ENCODE assay signal across 17 cellular contexts in the genomic region with DNA sequence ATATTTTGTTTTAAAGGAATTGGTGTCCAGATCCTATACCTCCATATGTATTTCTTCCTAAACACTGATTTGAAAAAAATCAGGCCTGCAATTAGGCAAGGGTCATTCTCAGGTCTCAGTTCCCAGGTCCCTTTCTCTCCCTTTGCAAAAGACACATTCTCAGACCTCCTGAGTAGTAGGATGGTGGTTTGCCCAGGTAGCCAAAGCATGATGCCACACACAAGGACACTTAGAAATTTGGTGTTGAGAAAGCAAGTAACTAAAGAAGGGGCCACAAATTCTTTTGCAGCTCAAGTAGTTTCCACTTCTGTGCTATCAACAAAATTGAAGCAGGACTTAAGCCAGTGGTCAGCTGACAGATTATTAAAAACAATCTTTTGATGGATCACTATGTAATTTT. TPM values are rescaled to one million over a fixed set of nuclear protein-coding genes. Genes with fewer than 3 reads are reported as not detected.
DNase-seq lines count a peak whose midpoint lies in the region; ATAC-seq and TF ChIP-seq lines count a peak whose summit lies in the region.
"Had no signal": no experiment of that assay in that cellular context is flagged by ENCODE, and none has a peak within 500 bp of the region (broad histone marks: within the 10 kb centered on the region; RNA-seq: fewer than 3 reads in every experiment).

No MANE protein-coding gene starts in this region.

- H3K9me3 ChIP-seq in lower lobe of right lung (no peaks in the 10 kb centered on the region), thyroid gland (no peaks in the 10 kb centered on the region)
- H3K9me3 ChIP-seq: A549, Caco-2 had no signal

- H3K4me1 ChIP-seq in lower lobe of right lung (peaks cover 21% of the 10 kb centered on the region), thyroid gland (peaks cover 8 to 20% of the 10 kb centered on the region in 2 donors)
- H3K4me1 ChIP-seq: A549; BLaER1 treated with 17β-estradiol and CSF1 and Interleukin-3, amounts not matched to agents 10 nM and 100 nM; Caco-2 had no signal

- no peak for TF ChIP-seq POLR2A in thyroid gland (IDR thresholded peaks at IDR 0.05)

- H3K4me3 ChIP-seq in choroid plexus epithelial cell (ENCODE audit: low read depth, low read length) (no peak overlapping the region), lower lobe of right lung (no peak overlapping the region), thyroid gland (replicated peaks in 1 of 3) (no peak overlapping the region)
- H3K4me3 ChIP-seq: A549; BLaER1 treated with 17β-estradiol and CSF1 and Interleukin-3, amounts not matched to agents 10 nM and 100 nM had no signal

- H3K27me3 ChIP-seq in lower lobe of right lung (ENCODE audit: low read depth), result peaks cover 16% of the 10 kb centered on the region
- H3K27me3 ChIP-seq in thyroid gland, result no peaks in the 10 kb centered on the region

- DNase-seq in choroid plexus epithelial cell (ENCODE audit: low read depth) (peak; percentile 8), lower lobe of right lung (no peak), thyroid gland (peak; percentile 51 to 53), NCI-H1092 treated with DMSO at 0.1 percent for 48 hours (lab: John Stamatoyannopoulos, UW) (no peak), NCI-H226 (no peak)
- DNase-seq: AML-193; Caco-2; Calu3; CD4-positive, alpha-beta T cell; CD8-positive, alpha-beta T cell; DMS79 treated with DMSO at 0.1 percent for 48 hours; GF-D8 had no signal

- TF ChIP-seq CTCF in choroid plexus epithelial cell (conservative IDR thresholded peaks at IDR 0.05; ENCODE audit: low read depth, low read length) (no peak), lower lobe of right lung (IDR thresholded peaks at IDR 0.05) (no peak), thyroid gland (IDR thresholded peaks at IDR 0.05) (no peak)

- no peak overlapping the region for H3K27ac ChIP-seq in lower lobe of right lung
- peak overlapping the region in 2 of 3 donors; percentile 44 to 62 for H3K27ac ChIP-seq in thyroid gland
- H3K27ac ChIP-seq: 22Rv1; A549; BLaER1 treated with 17β-estradiol and CSF1 and Interleukin-3, amounts not matched to agents 10 nM and 100 nM; C4-2B had no signal

- H3K36me3 ChIP-seq in lower lobe of right lung (no peaks in the 10 kb centered on the region), thyroid gland (no peaks in the 10 kb centered on the region)
- H3K36me3 ChIP-seq: BLaER1 treated with 17β-estradiol and CSF1 and Interleukin-3, amounts not matched to agents 10 nM and 100 nM had no signal

- intact Hi-C loops in lower lobe of right lung (cut with DNase I) (no loop called here), thyroid gland (cut with DNase I) (no loop called here)

- peak; percentile 23 to 53 for ATAC-seq in lower lobe of right lung
- no peak for ATAC-seq in GM18868 (IDR thresholded peaks at IDR 0.05; ENCODE audit: unreplicated experiment)
- ATAC-seq: A549; CD8-positive, alpha-beta T cell had no signal

RNA-seq across cellular contexts. Expression of gene MYO5B, which starts 6.5 kb away (rescaled TPM):
- total RNA-seq in lower lobe of right lung (23.3 TPM), thyroid gland (100 to 1,000 TPM in 2 of 4 donors, 10 to 100 TPM in 2; 58.2 to 102 (median 89.9) TPM)
- total RNA-seq: CD4-positive, alpha-beta T cell; CD8-positive, alpha-beta T cell had no signal

Comparison
In these comparisons a context has a peak if more than half of its experiments do, and no peak if none do; other contexts are left out.
1. DNase-seq: peak in choroid plexus epithelial cell (single experiment) and thyroid gland (2 of 2); none in lower lobe of right lung (single experiment), NCI-H1092 treated with DMSO at 0.1 percent for 48 hours (single experiment) and NCI-H226 (single experiment).